ENCODE assay signal across 8 cellular contexts in genomic region chr17:72119963-72120877, GRCh38. TPM values are rescaled to one million over a fixed set of nuclear protein-coding genes. Genes with fewer than 3 reads are reported as not detected.
DNase-seq lines count a peak whose midpoint lies in the region; ATAC-seq and TF ChIP-seq lines count a peak whose summit lies in the region.

No MANE protein-coding gene starts in this region.

- in situ Hi-C loops in GM23248 (cut with MboI) = loop anchor here (10.0 to 25.0 kb wide), 3 partner anchors 655 to 1358 kb away; no protein-coding TSS in a partner anchor

- H2AFZ ChIP-seq in GM23248 = peak overlapping the region; percentile 87

- H3K9me3 Mint-ChIP-seq in neural crest cell = no peaks in the 10 kb centered on the region

- peaks cover 13% of the 10 kb centered on the region for H3K36me3 Mint-ChIP-seq in neural crest cell (ENCODE audit: low read depth)

- H3F3A ChIP-seq in GM23248 (ENCODE audit: insufficient read depth) = peaks cover 14% of the 10 kb centered on the region

- no peaks in the 10 kb centered on the region for H4K20me1 ChIP-seq in GM23248 (ENCODE audit: insufficient read depth)

- no peak for TF ChIP-seq POLR2A in esophagus squamous epithelium (IDR thresholded peaks at IDR 0.05)

- DNase-seq in AG08396 (ENCODE audit: low spot score) (peak; percentile 78), GM23248 (peak; percentile 91), RKO (ENCODE audit: low spot score) (peak; percentile 24), esophagus squamous epithelium (lab: John Stamatoyannopoulos, UW) (no peak), neural crest cell (ENCODE audit: low read depth, low spot score) (peak; percentile 38), NOMO-1 treated with dmso at 0.1 percent for 144 hours (lab: John Stamatoyannopoulos, UW; ENCODE audit: unreplicated experiment) (no peak), NCI-H2029 treated with DMSO at 0.1 percent for 48 hours (lab: John Stamatoyannopoulos, UW) (no peak)

- H3K4me3 ChIP-seq in GM23248 (peak overlapping the region; percentile 94), esophagus squamous epithelium (peak overlapping the region; percentile 60 to 70 (median 66))

- H3K9ac ChIP-seq in GM23248 = peak overlapping the region; percentile 61

- no peak for ATAC-seq in HG03342 (IDR thresholded peaks at IDR 0.05; ENCODE audit: unreplicated experiment)

- H3K27ac Mint-ChIP-seq in neural crest cell (ENCODE audit: unreplicated experiment) = no peak overlapping the region

- TF ChIP-seq CTCF in esophagus squamous epithelium (IDR thresholded peaks at IDR 0.05) = no peak
- TF ChIP-seq CTCF in neural crest cell (conservative IDR thresholded peaks at IDR 0.05) = no peak

- WGBS in GM23248 (ENCODE audit: low coverage in 1 of 2, low lambda C conversion rate in 2 of 2, missing lambda C conversion rate in 2 of 2), 2 experiments = 6 to 7% methylated on average over 59 to 65 of the region's 65 CpGs
- WGBS in esophagus squamous epithelium, 2 donors = 3 to 9% methylated on average over 7 to 23 of the region's 65 CpGs

- H3K27me3 Mint-ChIP-seq in neural crest cell (ENCODE audit: low read depth) = peaks cover 64% of the 10 kb centered on the region

- H3K36me3 ChIP-seq in GM23248 (ENCODE audit: low read depth) (peaks cover 12% of the 10 kb centered on the region), esophagus squamous epithelium (peaks cover 0 to 27% (median 4%) of the 10 kb centered on the region in 3 donors)

- H3K4me3 Mint-ChIP-seq in neural crest cell = peak overlapping the region; percentile 98

- H3K9me3 ChIP-seq in GM23248 (ENCODE audit: low read depth) = no peaks in the 10 kb centered on the region
- no peaks in the 10 kb centered on the region for H3K9me3 ChIP-seq in esophagus squamous epithelium

- peaks cover 37% of the 10 kb centered on the region for H3K79me2 ChIP-seq in GM23248 (ENCODE audit: insufficient read depth)

- no peaks in the 10 kb centered on the region for H3K9me2 ChIP-seq in GM23248 (ENCODE audit: insufficient read depth)

- peak overlapping the region; percentile 63 for H3K27ac ChIP-seq in GM23248
- peak overlapping the region; percentile 50 to 90 (median 85) for H3K27ac ChIP-seq in esophagus squamous epithelium

- intact Hi-C loops in esophagus squamous epithelium (cut with DNase I) = loop anchor here (10.0 kb wide), 2 partner anchors 415 to 645 kb away; no protein-coding TSS in a partner anchor

- H3K4me1 ChIP-seq in GM23248 (ENCODE audit: insufficient read depth) (peaks cover 14% of the 10 kb centered on the region), esophagus squamous epithelium (peaks cover 17 to 80% (median 19%) of the 10 kb centered on the region in 3 donors)

- peaks cover 64% of the 10 kb centered on the region for H3K4me1 Mint-ChIP-seq in neural crest cell

- no peaks in the 10 kb centered on the region for H3K27me3 ChIP-seq in GM23248 (replicated peaks; ENCODE audit: insufficient read depth)
- H3K27me3 ChIP-seq in esophagus squamous epithelium = peaks cover 9 to 99% (median 17%) of the 10 kb centered on the region in 4 donors

- H3K4me2 ChIP-seq in GM23248 (ENCODE audit: unreplicated experiment) = peak overlapping the region; percentile 79

RNA-seq across cellular contexts. Expression of gene SOX9, which starts 0.6 kb away (rescaled TPM):
- total RNA-seq in GM23248 (2014; rRNA removed; shearing (Covaris generic)) = 13.8 and 16.6 TPM in 2 replicates
- 18.5 and 20.8 TPM in 2 replicates for polyA plus RNA-seq in GM23248 (2016; fragmentation: Nextera tagmentation; extraction: Ambion mirVana)
- total RNA-seq in esophagus squamous epithelium (10 to 100 TPM in 3 of 4 donors, 1 to 10 TPM in 1; 7.4 to 11.5 (median 11.1) TPM), neural crest cell (36.8 and 36.9 TPM in 2 replicates)

Comparison
In these comparisons a context has a peak if more than half of its experiments do, and no peak if none do; other contexts are left out.
1. DNase-seq: peak in AG08396 (single experiment), GM23248 (single experiment), RKO (single experiment) and neural crest cell (single experiment); none in esophagus squamous epithelium (single experiment), NOMO-1 treated with dmso at 0.1 percent for 144 hours (single experiment) and NCI-H2029 treated with DMSO at 0.1 percent for 48 hours (single experiment).